Comparison of ENCODE assay signal across 16 cellular contexts in the genomic region with DNA sequence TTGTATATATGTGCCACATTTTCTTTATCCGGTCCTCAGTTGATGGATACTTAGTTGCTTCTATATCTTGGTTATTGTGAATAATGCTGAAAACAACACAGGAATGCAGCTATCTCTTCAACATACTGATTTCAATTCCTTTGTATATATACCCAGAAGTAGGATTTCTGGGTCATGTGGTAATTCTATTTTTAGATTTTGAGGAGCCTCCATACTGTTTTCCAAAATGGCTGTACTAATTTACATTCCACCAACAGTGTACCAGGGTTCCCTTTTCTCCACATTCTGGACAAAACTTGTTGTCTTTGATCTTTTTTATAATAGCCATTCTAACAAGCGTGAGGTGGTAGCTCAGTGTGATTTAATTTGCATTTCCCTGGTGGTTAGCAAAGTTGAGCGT. TPM values are rescaled to one million over a fixed set of nuclear protein-coding genes. Genes with fewer than 3 reads are reported as not detected.
A peak's percentile ranks its signal among the peaks of the same experiment; 100 is the strongest.
DNase-seq lines count a peak whose midpoint lies in the region; ATAC-seq, FAIRE-seq and TF ChIP-seq lines count a peak whose summit lies in the region.
"Had no signal": no experiment of that assay in that cellular context is flagged by ENCODE, and none has a peak within 500 bp of the region (broad histone marks: within the 10 kb centered on the region; RNA-seq: fewer than 3 reads in every experiment).

No MANE protein-coding gene starts in this region.

- CTCF ChIA-PET in activated CD4-positive, alpha-beta T cell treated with anti-CD3 and anti-CD28 coated beads, Interleukin-2, amount 10 ng/mL, durations not matched to agents 7 days and 5 days (lab: Charles Lee): interaction anchor here (0.7 to 2.7 kb wide), 10 partner anchors 12 to 237 kb away, joined by 3 to 17 read pairs (median 8); partner anchors contain the start of genes GFOD1 and NOL7

- H3F3A ChIP-seq in GM23338 (replicated peaks; ENCODE audit: low read depth) (peaks cover 10% of the 10 kb centered on the region), neural cell (ENCODE audit: insufficient read depth, low read length, poor library complexity, severe bottlenecking) (peaks cover 12% of the 10 kb centered on the region)

- peaks cover 13% of the 10 kb centered on the region for H3K4me1 ChIP-seq in GM23338 (ENCODE audit: insufficient read depth)

- TF ChIP-seq RAD21 in neural cell (conservative IDR thresholded peaks at IDR 0.05): no peak

- H3K27me3 ChIP-seq in GM23338 (ENCODE audit: insufficient read depth): no peaks in the 10 kb centered on the region
- H3K27me3 ChIP-seq in neural cell (ENCODE audit: insufficient read depth, low read depth, low read length): no peaks in the 10 kb centered on the region
- H3K27me3 ChIP-seq: transverse colon had no signal

- DNase-seq in activated CD4-positive, alpha-beta T cell treated with anti-CD3 and anti-CD28 coated beads, Interleukin-2, amount 10 ng/mL, durations not matched to agents 7 days and 5 days: no peak
- DNase-seq in activated CD4-positive, alpha-beta T cell treated with anti-CD3 and anti-CD28 coated beads for 48 hours: no peak
- DNase-seq in GM23338 (ENCODE audit: low spot score) (no peak), H54 (ENCODE audit: insufficient read length, low spot score) (no peak), cerebellum (ENCODE audit: low spot score) (no peak), C1 segment of cervical spinal cord (lab: John Stamatoyannopoulos, UW) (no peak)
- no peak for DNase-seq in activated naive CD8-positive, alpha-beta T cell treated with anti-CD3 and anti-CD28 coated beads, Interleukin-2, amount 50 U/mL, for 24 hours
- DNase-seq: head of caudate nucleus, Kasumi-1, NCI-H187 treated with DMSO at 0.1 percent for 48 hours, NCI-H526 treated with DMSO at 0.1 percent for 48 hours, nucleus accumbens, transverse colon had no signal

- H2AFZ ChIP-seq in GM23338 (no peak overlapping the region), neural cell (ENCODE audit: low read depth, low read length) (no peak overlapping the region)

- TF ChIP-seq POLR2A in H54 (IDR thresholded peaks at IDR 0.05; ENCODE audit: low read depth, low read length): no peak

- H3K27ac ChIP-seq in GM23338 (ENCODE audit: low read depth) (no peak overlapping the region), neural cell (ENCODE audit: low read length) (no peak overlapping the region)

- H3K9me3 ChIP-seq in neural cell (ENCODE audit: low read length): peaks cover 6% of the 10 kb centered on the region
- H3K9me3 ChIP-seq: transverse colon had no signal

- H4K20me1 ChIP-seq in GM23338 (replicated peaks; ENCODE audit: insufficient read depth): no peaks in the 10 kb centered on the region
- no peaks in the 10 kb centered on the region for H4K20me1 ChIP-seq in neural cell (ENCODE audit: insufficient read depth)

- no peaks in the 10 kb centered on the region for H3K27me3 Mint-ChIP-seq in activated CD4-positive, alpha-beta T cell treated with anti-CD3 and anti-CD28 coated beads, Interleukin-2, amount 10 ng/mL, durations not matched to agents 7 days and 5 days
- H3K27me3 Mint-ChIP-seq in GM23338 (ENCODE audit: insufficient read depth, low read depth, poor library complexity): peaks cover 14% of the 10 kb centered on the region
- H3K27me3 Mint-ChIP-seq in activated naive CD8-positive, alpha-beta T cell treated with anti-CD3 and anti-CD28 coated beads, Interleukin-2, amount 50 U/mL, for 24 hours: no peaks in the 10 kb centered on the region

- H3K4me3 Mint-ChIP-seq in activated CD4-positive, alpha-beta T cell treated with anti-CD3 and anti-CD28 coated beads, Interleukin-2, amount 10 ng/mL, durations not matched to agents 7 days and 5 days: peak overlapping the region; percentile 26
- peak overlapping the region; percentile 61; the same call in 2 of the 3 replicates for H3K4me3 Mint-ChIP-seq in GM23338
- H3K4me3 Mint-ChIP-seq in activated naive CD8-positive, alpha-beta T cell treated with anti-CD3 and anti-CD28 coated beads, Interleukin-2, amount 50 U/mL, for 24 hours: peak overlapping the region; percentile 37

- no peak overlapping the region for H3K4me2 ChIP-seq in GM23338
- no peak overlapping the region for H3K4me2 ChIP-seq in neural cell (ENCODE audit: low read length)

- POLR2A ChIA-PET in activated CD4-positive, alpha-beta T cell treated with anti-CD3 and anti-CD28 coated beads, Interleukin-2, amount 10 ng/mL, durations not matched to agents 7 days and 5 days (lab: Charles Lee): interaction anchor here (0.6 kb wide), 1 partner anchor 14 kb away, joined by 4 read pairs; no protein-coding TSS in a partner anchor

- no peak for FAIRE-seq in H54 (lab: Jason Lieb, UNC)
- FAIRE-seq: endothelial cell of umbilical vein, TTC549 had no signal

- H3K27ac Mint-ChIP-seq in activated CD4-positive, alpha-beta T cell treated with anti-CD3 and anti-CD28 coated beads, Interleukin-2, amount 10 ng/mL, durations not matched to agents 7 days and 5 days: peak overlapping the region; percentile 7
- no peak overlapping the region for H3K27ac Mint-ChIP-seq in GM23338
- no peak overlapping the region for H3K27ac Mint-ChIP-seq in activated naive CD8-positive, alpha-beta T cell treated with anti-CD3 and anti-CD28 coated beads, Interleukin-2, amount 50 U/mL, for 24 hours

- H3K36me3 ChIP-seq in GM23338 (ENCODE audit: insufficient read depth) (no peaks in the 10 kb centered on the region), neural cell (ENCODE audit: insufficient read depth, low read length) (no peaks in the 10 kb centered on the region)

- no peak for TF ChIP-seq EP300 in neural cell (conservative IDR thresholded peaks at IDR 0.05; ENCODE audit: poor library complexity, severe bottlenecking)

- H3K9ac ChIP-seq in neural cell (ENCODE audit: low read length): no peak overlapping the region

- H3K9me2 ChIP-seq in GM23338 (ENCODE audit: insufficient read depth) (no peaks in the 10 kb centered on the region), neural cell (ENCODE audit: insufficient read depth, low read length) (no peaks in the 10 kb centered on the region)

- peaks cover 28% of the 10 kb centered on the region for H3K79me2 ChIP-seq in GM23338 (replicated peaks; ENCODE audit: insufficient read depth)
- H3K79me2 ChIP-seq in neural cell (replicated peaks; ENCODE audit: insufficient read depth, low read length): peaks cover 4% of the 10 kb centered on the region

- H3K4me3 ChIP-seq in GM23338 (no peak overlapping the region), neural cell (ENCODE audit: low read length) (peak overlapping the region; percentile 91)

- peaks cover 34% of the 10 kb centered on the region for H3K4me1 Mint-ChIP-seq in activated CD4-positive, alpha-beta T cell treated with anti-CD3 and anti-CD28 coated beads, Interleukin-2, amount 10 ng/mL, durations not matched to agents 7 days and 5 days
- peaks cover 29% of the 10 kb centered on the region for H3K4me1 Mint-ChIP-seq in GM23338
- H3K4me1 Mint-ChIP-seq in activated naive CD8-positive, alpha-beta T cell treated with anti-CD3 and anti-CD28 coated beads, Interleukin-2, amount 50 U/mL, for 24 hours: peaks cover 28% of the 10 kb centered on the region

- ATAC-seq in GM23338: no peak
- no peak for ATAC-seq in activated naive CD8-positive, alpha-beta T cell treated with anti-CD3 and anti-CD28 coated beads, Interleukin-2, amount 50 U/mL, for 24 hours

- H3K36me3 Mint-ChIP-seq in activated CD4-positive, alpha-beta T cell treated with anti-CD3 and anti-CD28 coated beads, Interleukin-2, amount 10 ng/mL, durations not matched to agents 7 days and 5 days (ENCODE audit: low read depth): peaks cover 12% of the 10 kb centered on the region
- peaks cover 13% of the 10 kb centered on the region for H3K36me3 Mint-ChIP-seq in GM23338 (ENCODE audit: low read depth)
- peaks cover 9% of the 10 kb centered on the region for H3K36me3 Mint-ChIP-seq in activated naive CD8-positive, alpha-beta T cell treated with anti-CD3 and anti-CD28 coated beads, Interleukin-2, amount 50 U/mL, for 24 hours (ENCODE audit: low read depth)

- peaks cover 6% of the 10 kb centered on the region for H3K9me3 Mint-ChIP-seq in activated CD4-positive, alpha-beta T cell treated with anti-CD3 and anti-CD28 coated beads, Interleukin-2, amount 10 ng/mL, durations not matched to agents 7 days and 5 days
- H3K9me3 Mint-ChIP-seq in GM23338: no peaks in the 10 kb centered on the region; the same call in 2 of the 3 replicates
- H3K9me3 Mint-ChIP-seq in activated naive CD8-positive, alpha-beta T cell treated with anti-CD3 and anti-CD28 coated beads, Interleukin-2, amount 50 U/mL, for 24 hours: no peaks in the 10 kb centered on the region

- TF ChIP-seq CTCF in GM23338 (conservative IDR thresholded peaks at IDR 0.05; ENCODE audit: low read depth in 2 of 2) (no peak), neural cell (IDR thresholded peaks at IDR 0.05; ENCODE audit: poor library complexity, severe bottlenecking) (no peak)

TF ChIP-seq in GM23338, 12 proteins besides CTCF, POLR2A, EP300 and RAD21 (continues in another document):
- TF ChIP-seq ZNF331 (CRISPR knock-in tag; IDR thresholded peaks at IDR 0.05; ENCODE audit: low read depth) (no peak), STAT1 (IDR thresholded peaks at IDR 0.05; ENCODE audit: unreplicated experiment) (no peak)

TF ChIP-seq in neural cell, 6 proteins besides CTCF, POLR2A, EP300 and RAD21 (continues in another document):
- no peak for TF ChIP-seq TAF1 (IDR thresholded peaks at IDR 0.05; ENCODE audit: low read depth)

RNA-seq across cellular contexts. Expression of gene SIRT5, which starts 1.6 kb away (rescaled TPM):
- total RNA-seq in activated CD4-positive, alpha-beta T cell treated with anti-CD3 and anti-CD28 coated beads, Interleukin-2, amount 10 ng/mL, durations not matched to agents 7 days and 5 days: 10 to 100 TPM; 14.3 to 19.4 TPM
- 11.8 and 13.1 TPM in 2 replicates for total RNA-seq in GM23338 (2014; rRNA removed; shearing (Covaris generic))
- polyA plus RNA-seq in GM23338 (2016; fragmentation: Nextera tagmentation; extraction: Ambion mirVana) (7.4 and 9.8 TPM in 2 replicates), neural cell (15.9 and 16.5 TPM in 2 replicates)
- 15.8 and 18.8 TPM in 2 replicates for polyA minus RNA-seq in neural cell
- total RNA-seq in cerebellum: 18.9 TPM

RNA-seq across cellular contexts. Expression of gene NOL7, which starts 39.1 kb away (rescaled TPM):
- 10 to 100 TPM; 53.5 to 57.7 TPM for total RNA-seq in activated CD4-positive, alpha-beta T cell treated with anti-CD3 and anti-CD28 coated beads, Interleukin-2, amount 10 ng/mL, durations not matched to agents 7 days and 5 days
- total RNA-seq in GM23338 (2014; rRNA removed; shearing (Covaris generic)): 97.2 and 110 TPM in 2 replicates
- polyA plus RNA-seq in GM23338 (2016; fragmentation: Nextera tagmentation; extraction: Ambion mirVana): 251 and 253 TPM in 2 replicates
- polyA plus RNA-seq in neural cell: 88.8 and 117 TPM in 2 replicates
- polyA minus RNA-seq in neural cell: 35.1 and 40.9 TPM in 2 replicates
- 35.5 TPM for total RNA-seq in cerebellum
